ENCODE assay signal across 9 cellular contexts in genomic region chr17:51734462-51734861, GRCh38.
DNase-seq lines count a peak whose midpoint lies in the region; ATAC-seq and TF ChIP-seq lines count a peak whose summit lies in the region.
"Had no signal": no experiment of that assay in that cellular context is flagged by ENCODE, and none has a peak within 500 bp of the region (broad histone marks: within the 10 kb centered on the region; RNA-seq: fewer than 3 reads in every experiment).

No MANE protein-coding gene starts in this region.

- H3K4me3 ChIP-seq in BE2C (ENCODE audit: low read depth, low read length) (no peak overlapping the region), iPS DF 6.9 (ENCODE audit: low read length) (no peak overlapping the region)

- intact Hi-C loops in activated T-helper 2 cell treated with anti-CD3 and anti-CD28 coated beads, Interferon-gamma antibody, Interleukin-2, Interleukin-4, amounts not matched to agents 10 μg/mL and 5 μg/mL and 100 μg/mL, durations not matched to agents 14 hours and 24 hours and 36 hours (cut with micrococcal nuclease): no loop called here

- no peaks in the 10 kb centered on the region for H3K9me3 Mint-ChIP-seq in activated T-helper 2 cell treated with anti-CD3 and anti-CD28 coated beads, Interferon-gamma antibody, Interleukin-2, Interleukin-4, amounts not matched to agents 10 μg/mL and 5 μg/mL and 100 μg/mL, durations not matched to agents 14 hours and 24 hours and 36 hours

- H3K36me3 Mint-ChIP-seq in activated T-helper 2 cell treated with anti-CD3 and anti-CD28 coated beads, Interferon-gamma antibody, Interleukin-2, Interleukin-4, amounts not matched to agents 10 μg/mL and 5 μg/mL and 100 μg/mL, durations not matched to agents 14 hours and 24 hours and 36 hours (ENCODE audit: low read depth): no peaks in the 10 kb centered on the region

- H3K27ac Mint-ChIP-seq in activated T-helper 2 cell treated with anti-CD3 and anti-CD28 coated beads, Interferon-gamma antibody, Interleukin-2, Interleukin-4, amounts not matched to agents 10 μg/mL and 5 μg/mL and 100 μg/mL, durations not matched to agents 14 hours and 24 hours and 36 hours: no peak overlapping the region

- no peak overlapping the region for H3K27ac ChIP-seq in iPS DF 6.9 (ENCODE audit: low read length)

- no peaks in the 10 kb centered on the region for H3K4me1 Mint-ChIP-seq in activated T-helper 2 cell treated with anti-CD3 and anti-CD28 coated beads, Interferon-gamma antibody, Interleukin-2, Interleukin-4, amounts not matched to agents 10 μg/mL and 5 μg/mL and 100 μg/mL, durations not matched to agents 14 hours and 24 hours and 36 hours (ENCODE audit: low read depth)

- peak; percentile 22 for DNase-seq in BE2C
- peak; percentile 44 for DNase-seq in SK-MEL-5 (ENCODE audit: low read depth, low spot score)
- DNase-seq in iPS DF 6.9 (ENCODE audit: low read depth, low spot score): peak; percentile 54
- DNase-seq in activated CD8-positive, alpha-beta memory T cell treated with anti-CD3 and anti-CD28 coated beads for 24 hours: no peak
- no peak for DNase-seq in H4 (ENCODE audit: low spot score)
- no peak for DNase-seq in activated T-helper 2 cell treated with anti-CD3 and anti-CD28 coated beads, Interferon-gamma antibody, Interleukin-2, Interleukin-4, amounts not matched to agents 10 μg/mL and 5 μg/mL and 100 μg/mL, durations not matched to agents 14 hours and 24 hours and 36 hours (ENCODE audit: low spot score)
- DNase-seq in SHP77 (lab: John Stamatoyannopoulos, UW): no peak
- DNase-seq: NCI-H2227 treated with DMSO at 0.1 percent for 48 hours had no signal

- H3K27me3 Mint-ChIP-seq in activated T-helper 2 cell treated with anti-CD3 and anti-CD28 coated beads, Interferon-gamma antibody, Interleukin-2, Interleukin-4, amounts not matched to agents 10 μg/mL and 5 μg/mL and 100 μg/mL, durations not matched to agents 14 hours and 24 hours and 36 hours (ENCODE audit: low read depth): peaks cover 2% of the 10 kb centered on the region

- in situ Hi-C loops in SK-MEL-5 (cut with HindIII; ENCODE audit: low pct_unique_long_range_greater_than_20kb, low sequenced_read_pairs): no loop called here

- WGBS in iPS DF 6.9 (ENCODE audit: insufficient coverage, insufficient read length): no CpG with 5 or more reads among the region's 4 CpGs

- ATAC-seq in GM18868 (IDR thresholded peaks at IDR 0.05; ENCODE audit: unreplicated experiment): peak; percentile 54

- peak; percentile 54 for TF ChIP-seq CTCF in BE2C (IDR thresholded peaks at IDR 0.05; ENCODE audit: low read depth, low read length)

- H3K4me1 ChIP-seq in BE2C (no peaks in the 10 kb centered on the region; the same call in 1 of the 2 replicates), iPS DF 6.9 (ENCODE audit: control insufficient read depth, insufficient read depth, low read length) (peaks cover 3% of the 10 kb centered on the region; the same call in 1 of the 2 replicates)

- no peak overlapping the region for H3K4me3 Mint-ChIP-seq in activated T-helper 2 cell treated with anti-CD3 and anti-CD28 coated beads, Interferon-gamma antibody, Interleukin-2, Interleukin-4, amounts not matched to agents 10 μg/mL and 5 μg/mL and 100 μg/mL, durations not matched to agents 14 hours and 24 hours and 36 hours (ENCODE audit: low read depth)

- no peaks in the 10 kb centered on the region for H3K27me3 ChIP-seq in BE2C
- no peaks in the 10 kb centered on the region for H3K27me3 ChIP-seq in iPS DF 6.9 (ENCODE audit: control insufficient read depth, insufficient read depth, low read length)

- no peaks in the 10 kb centered on the region for H3K9me3 ChIP-seq in BE2C
- no peaks in the 10 kb centered on the region for H3K9me3 ChIP-seq in iPS DF 6.9 (ENCODE audit: control insufficient read depth, insufficient read depth, low read length)

- no peaks in the 10 kb centered on the region for H3K36me3 ChIP-seq in BE2C
- no peaks in the 10 kb centered on the region for H3K36me3 ChIP-seq in iPS DF 6.9 (ENCODE audit: control insufficient read depth, insufficient read depth, low read length)

Comparison
In these comparisons a context has a peak if more than half of its experiments do, and no peak if none do; other contexts are left out.
1. DNase-seq: peak in BE2C (single experiment), SK-MEL-5 (single experiment) and iPS DF 6.9 (single experiment); none in activated CD8-positive, alpha-beta memory T cell treated with anti-CD3 and anti-CD28 coated beads for 24 hours (single experiment), H4 (single experiment), activated T-helper 2 cell treated with anti-CD3 and anti-CD28 coated beads, Interferon-gamma antibody, Interleukin-2, Interleukin-4, amounts not matched to agents 10 μg/mL and 5 μg/mL and 100 μg/mL, durations not matched to agents 14 hours and 24 hours and 36 hours (single experiment) and SHP77 (0 of 2).